Comparison of ENCODE assay signal across 18 cellular contexts in genomic region chr3:121064121-121064520, GRCh38.
"Had no signal": no experiment of that assay in that cellular context is flagged by ENCODE, and none has a peak within 500 bp of the region (broad histone marks: within the 10 kb centered on the region; RNA-seq: fewer than 3 reads in every experiment).

No MANE protein-coding gene starts in this region.

- ATAC-seq: activated T-cell treated with anti-CD3 and anti-CD28 coated beads, Interleukin-2, amount 50 U/mL, for 72 hours; left ventricle myocardium superior had no signal

- DNase-seq: activated CD4-positive, alpha-beta T cell treated with anti-CD3 and anti-CD28 coated beads for 1 hour; activated CD8-positive, alpha-beta memory T cell treated with anti-CD3 and anti-CD28 coated beads for 24 hours; activated CD8-positive, alpha-beta memory T cell treated with anti-CD3 and anti-CD28 coated beads, Interleukin-2, amount 50 U/mL, for 48 hours; activated gamma-delta T cell; activated T-cell treated with anti-CD3 and anti-CD28 coated beads, Interleukin-2, amount 50 U/mL, for 72 hours; effector CD8-positive, alpha-beta T cell; left ventricle myocardium superior; occipital lobe; retina; stimulated activated CD4-positive, alpha-beta T cell treated with anti-CD3 and anti-CD28 coated beads, Interleukin-12 subunit alpha, Interleukin-12 subunit beta, amount 100 ng/mL, for 4 hours; stimulated activated CD4-positive, alpha-beta T cell treated with anti-CD3 and anti-CD28 coated beads, Interleukin-1b, Interleukin-23, amount 100 ng/mL, for 48 hours; stimulated activated naive CD4-positive, alpha-beta T cell treated with Interleukin-2 at 50 U/mL for 16 hours; T-helper 9 cell had no signal

- H3K36me3 Mint-ChIP-seq: activated naive CD4-positive, alpha-beta T cell treated with anti-CD3 and anti-CD28 coated beads, Interleukin-2, amount 50 U/mL, for 24 hours; memory B cell had no signal

- H3K27me3 Mint-ChIP-seq: activated naive CD4-positive, alpha-beta T cell treated with anti-CD3 and anti-CD28 coated beads, Interleukin-2, amount 50 U/mL, for 24 hours; dendritic cell treated with granulocyte-macrophage colony-stimulating factor and Interleukin-4, amounts not matched to agents 40 ng/mL and 50 ng/mL, for 4 days had no signal

- H3K36me3 ChIP-seq: tibial nerve had no signal

- H3K4me3 Mint-ChIP-seq: activated naive CD4-positive, alpha-beta T cell treated with anti-CD3 and anti-CD28 coated beads, Interleukin-2, amount 50 U/mL, for 24 hours; activated T-cell treated with anti-CD3 and anti-CD28 coated beads, Interleukin-2, amount 50 U/mL, for 72 hours; dendritic cell treated with granulocyte-macrophage colony-stimulating factor and Interleukin-4, amounts not matched to agents 40 ng/mL and 50 ng/mL, for 4 days; memory B cell had no signal

- H3K4me3 ChIP-seq: tibial nerve had no signal

- H3K27ac ChIP-seq: tibial nerve, VCaP had no signal

- H3K27me3 ChIP-seq: tibial nerve had no signal

- H3K4me1 ChIP-seq: tibial nerve had no signal

- H3K27ac Mint-ChIP-seq: activated naive CD4-positive, alpha-beta T cell treated with anti-CD3 and anti-CD28 coated beads, Interleukin-2, amount 50 U/mL, for 24 hours; activated T-cell treated with anti-CD3 and anti-CD28 coated beads, Interleukin-2, amount 50 U/mL, for 72 hours; dendritic cell treated with granulocyte-macrophage colony-stimulating factor and Interleukin-4, amounts not matched to agents 40 ng/mL and 50 ng/mL, for 4 days; memory B cell had no signal

- H3K4me1 Mint-ChIP-seq: activated naive CD4-positive, alpha-beta T cell treated with anti-CD3 and anti-CD28 coated beads, Interleukin-2, amount 50 U/mL, for 24 hours; memory B cell had no signal
